1 cellular context compared by ENCODE assay signal in genomic region chr2:47906261-47907096, GRCh38.
TF ChIP-seq lines count a peak whose summit lies in the region.

Gene FBXO11, minus strand, starts transcription at chr2:47906498. Its CDS starts 778 bp downstream, at chr2:47905720.

TF ChIP-seq in H1, 55 proteins besides CTCF, POLR2A, EP300 and RAD21:
- peak; percentile 65 for TF ChIP-seq PHF8 (conservative IDR thresholded peaks at IDR 0.05; ENCODE audit: low read depth, low read length)
- TF ChIP-seq NRF1 (IDR thresholded peaks at IDR 0.05; ENCODE audit: low read depth, low read length) = no peak
- TF ChIP-seq RBBP5 (IDR thresholded peaks at IDR 0.05; ENCODE audit: borderline replicate concordance, low read depth, low read length) = peak; percentile 87
- peak; percentile 57 for TF ChIP-seq TAF7 (optimal IDR thresholded peaks at IDR 0.05; ENCODE audit: borderline replicate concordance, low read depth, low read length)
- peak; percentile 50 for TF ChIP-seq ASH2L (IDR thresholded peaks at IDR 0.05; ENCODE audit: low read length)
- TF ChIP-seq TBP (IDR thresholded peaks at IDR 0.05; ENCODE audit: low read depth, low read length) = peak; percentile 75
- no peak for TF ChIP-seq GABPA (IDR thresholded peaks at IDR 0.05; ENCODE audit: borderline replicate concordance, insufficient read depth, low read length)
- TF ChIP-seq, protein P1, sequence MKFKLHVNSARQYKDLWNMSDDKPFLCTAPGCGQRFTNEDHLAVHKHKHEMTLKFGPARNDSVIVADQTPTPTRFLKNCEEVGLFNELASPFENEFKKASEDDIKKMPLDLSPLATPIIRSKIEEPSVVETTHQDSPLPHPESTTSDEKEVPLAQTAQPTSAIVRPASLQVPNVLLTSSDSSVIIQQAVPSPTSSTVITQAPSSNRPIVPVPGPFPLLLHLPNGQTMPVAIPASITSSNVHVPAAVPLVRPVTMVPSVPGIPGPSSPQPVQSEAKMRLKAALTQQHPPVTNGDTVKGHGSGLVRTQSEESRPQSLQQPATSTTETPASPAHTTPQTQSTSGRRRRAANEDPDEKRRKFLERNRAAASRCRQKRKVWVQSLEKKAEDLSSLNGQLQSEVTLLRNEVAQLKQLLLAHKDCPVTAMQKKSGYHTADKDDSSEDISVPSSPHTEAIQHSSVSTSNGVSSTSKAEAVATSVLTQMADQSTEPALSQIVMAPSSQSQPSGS (IDR thresholded peaks at IDR 0.05; ENCODE audit: low read length) = peak; percentile 74
- TF ChIP-seq FOSL1 (IDR thresholded peaks at IDR 0.05; ENCODE audit: insufficient read depth, low read depth, low read length) = no peak
- TF ChIP-seq YY1 (IDR thresholded peaks at IDR 0.05; ENCODE audit: low read depth, low read length) = peak; percentile 56; the same call in 1 of the 2 replicates
- no peak for TF ChIP-seq GTF2F1 (IDR thresholded peaks at IDR 0.05; ENCODE audit: borderline replicate concordance, low read depth, low read length)
- peak; percentile 77 for TF ChIP-seq TAF1 (IDR thresholded peaks at IDR 0.05; ENCODE audit: low read depth, low read length)
- no peak for TF ChIP-seq ZNF274 (IDR thresholded peaks at IDR 0.05; ENCODE audit: borderline replicate concordance, extremely low read depth, low read length)
- TF ChIP-seq BCL11A (IDR thresholded peaks at IDR 0.05; ENCODE audit: low read depth in 2 of 2, low read length in 2 of 2) = no peak
- peak; percentile 90 for TF ChIP-seq SP1 (IDR thresholded peaks at IDR 0.05; ENCODE audit: low read depth, low read length)
- TF ChIP-seq SIN3A (conservative IDR thresholded peaks at IDR 0.05 in 1 of 2, IDR thresholded peaks at IDR 0.05 in 1 of 2; ENCODE audit: low read depth in 1 of 2, low read length in 2 of 2) = 0 out of 4 replicates have a peak, but pooled peaks of 1 of the 2 experiments have one; percentile 14
- TF ChIP-seq EGR1 (IDR thresholded peaks at IDR 0.05; ENCODE audit: borderline replicate concordance, low read depth, low read length) = 0 out of 2 replicates have a peak, but pooled peaks have one; percentile 31
- TF ChIP-seq SRF (IDR thresholded peaks at IDR 0.05; ENCODE audit: low read depth, low read length) = no peak
- peak; percentile 89 for TF ChIP-seq POLR2AphosphoS5 (IDR thresholded peaks at IDR 0.05; ENCODE audit: low read depth, low read length)
- TF ChIP-seq CHD2 (IDR thresholded peaks at IDR 0.05; ENCODE audit: low read length) = peak; percentile 70; the same call in 1 of the 2 replicates
